In the genomic region with DNA sequence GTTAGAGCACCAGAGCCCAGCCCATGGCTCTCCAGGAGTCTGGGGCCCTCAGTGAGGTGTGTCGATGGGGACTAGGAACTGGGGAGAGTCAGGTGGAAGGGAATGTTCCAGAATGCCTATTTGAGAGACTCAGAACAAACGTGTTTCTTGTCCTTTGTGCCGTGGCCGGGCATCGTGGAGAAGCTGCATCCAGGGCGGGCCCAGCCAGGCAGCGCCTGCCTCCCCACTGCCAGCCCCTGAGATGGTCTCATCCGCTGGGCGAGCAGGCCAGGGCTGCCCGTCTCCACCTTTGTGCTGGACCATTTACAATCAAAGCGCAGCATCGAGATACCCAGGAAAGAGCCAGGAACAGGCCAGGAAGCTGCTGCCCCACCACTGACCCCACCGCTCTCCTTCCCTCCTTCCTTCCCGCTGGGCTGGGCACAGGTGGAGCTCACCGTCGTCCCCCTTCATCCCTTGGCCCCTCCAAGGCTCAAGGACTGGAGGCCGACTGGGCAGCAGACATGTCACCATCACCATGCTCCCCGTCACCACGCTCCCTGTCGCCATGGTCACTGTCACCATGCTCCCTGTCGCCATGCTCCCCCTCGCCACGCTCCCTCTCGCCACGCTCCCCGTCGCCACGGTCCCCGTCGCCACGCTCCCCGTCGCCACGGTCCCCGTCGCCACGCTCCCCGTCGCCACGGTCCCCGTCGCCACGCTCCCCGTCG, we compare ENCODE assay signal across 5 cellular contexts.
"Had no signal": no experiment of that assay in that cellular context is flagged by ENCODE, and none has a peak within 500 bp of the region (broad histone marks: within the 10 kb centered on the region; RNA-seq: fewer than 3 reads in every experiment).

No MANE protein-coding gene starts in this region.

- H3K36me3 Mint-ChIP-seq: IgD-negative memory B cell had no signal

- H3K27ac Mint-ChIP-seq: GM23338, H9, IgD-negative memory B cell had no signal

- H2AFZ ChIP-seq: GM23338 had no signal

- ATAC-seq: GM23338 had no signal

- H3K27me3 Mint-ChIP-seq: IgD-negative memory B cell had no signal

- H3K4me1 Mint-ChIP-seq: GM23338, H9, IgD-negative memory B cell had no signal

- H3K4me2 ChIP-seq: GM23338 had no signal

- H3K4me3 ChIP-seq: GM23338 had no signal

- H3K9me3 Mint-ChIP-seq: GM23338, H9, IgD-negative memory B cell had no signal

- DNase-seq: H9, HCEC 1CT, KBM-7 had no signal

- H3K4me3 Mint-ChIP-seq: GM23338, H9, IgD-negative memory B cell had no signal
